Comparison of ENCODE assay signal across 3 cellular contexts in genomic region chr12:38268612-38269011, GRCh38.
"Had no signal": no experiment of that assay in that cellular context is flagged by ENCODE, and none has a peak within 500 bp of the region (broad histone marks: within the 10 kb centered on the region; RNA-seq: fewer than 3 reads in every experiment).

No MANE protein-coding gene starts in this region.

- H3K4me3 ChIP-seq: GM12878 had no signal

- ATAC-seq: GM12878 had no signal

- DNase-seq: GDM1, GF-D8 had no signal
